8 cellular contexts compared by ENCODE assay signal in the genomic region with DNA sequence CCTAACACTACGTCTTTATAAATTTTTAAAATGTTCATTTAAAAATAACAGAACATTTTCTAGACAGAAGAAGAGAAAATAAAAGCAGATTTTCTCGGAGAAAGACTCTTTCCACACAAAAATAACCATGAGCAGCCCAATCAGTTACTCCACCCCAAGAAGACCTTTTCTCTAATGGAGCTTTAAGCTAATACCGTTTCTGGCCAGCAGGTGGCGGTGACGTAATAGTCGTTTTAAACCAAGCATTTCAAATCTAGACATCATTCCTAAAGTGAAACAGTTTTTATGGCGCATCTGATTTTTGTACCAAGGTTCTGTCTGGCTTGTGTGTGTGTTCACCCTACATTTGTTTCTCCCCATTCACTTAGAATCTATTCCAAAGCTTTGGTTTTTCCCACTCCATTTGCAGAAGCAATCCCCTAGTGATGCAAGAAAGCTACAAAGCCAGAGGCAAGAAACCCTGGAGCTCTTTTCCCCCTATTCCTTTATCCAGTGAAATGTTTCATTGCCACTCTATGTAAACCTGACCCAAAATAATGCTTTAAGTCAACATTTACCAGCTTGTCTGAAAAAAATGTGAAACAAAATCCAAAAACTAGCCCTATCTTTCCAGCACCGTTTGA.
DNase-seq lines count a peak whose midpoint lies in the region; ATAC-seq and TF ChIP-seq lines count a peak whose summit lies in the region.

No MANE protein-coding gene starts in this region.

- peaks cover 3% of the 10 kb centered on the region for H3K27me3 Mint-ChIP-seq in glutamatergic neuron (ENCODE audit: unreplicated experiment)

- H3K27ac Mint-ChIP-seq in glutamatergic neuron (ENCODE audit: unreplicated experiment), result no peak overlapping the region

- DNase-seq in Caki2 (ENCODE audit: low read depth) (peak; percentile 72), LNCaP clone FGC (ENCODE audit: low read depth) (peak; percentile 30), SJCRH30 (peak; percentile 64 to 84), glutamatergic neuron (peak; percentile 81), prostate gland (ENCODE audit: low spot score) (peak; percentile 82), uterus (peak; percentile 73 to 77)
- peak; percentile 62 for DNase-seq in activated naive CD4-positive, alpha-beta T cell treated with Interleukin-2 at 50 U/mL for 16 hours

- no peak overlapping the region for H3K27ac ChIP-seq in SJCRH30
- no peak overlapping the region for H3K27ac ChIP-seq in prostate gland
- H3K27ac ChIP-seq in uterus, result no peak overlapping the region

- in situ Hi-C loops in Caki2 (cut with HindIII; ENCODE audit: low pct_unique_long_range_greater_than_20kb, low sequenced_read_pairs), result no loop called here

- ATAC-seq in GM21529 (IDR thresholded peaks at IDR 0.05; ENCODE audit: unreplicated experiment), result peak; percentile 78

- H3K4me1 Mint-ChIP-seq in glutamatergic neuron (ENCODE audit: low read depth, unreplicated experiment), result no peaks in the 10 kb centered on the region

- no peaks in the 10 kb centered on the region for H3K36me3 ChIP-seq in SJCRH30
- H3K36me3 ChIP-seq in prostate gland, result no peaks in the 10 kb centered on the region
- no peaks in the 10 kb centered on the region for H3K36me3 ChIP-seq in uterus

- H3K4me3 ChIP-seq in LNCaP clone FGC (ENCODE audit: low read depth, low read length), result no peak overlapping the region
- no peak overlapping the region for H3K4me3 ChIP-seq in SJCRH30
- no peak overlapping the region for H3K4me3 ChIP-seq in prostate gland
- no peak overlapping the region for H3K4me3 ChIP-seq in uterus

- no peaks in the 10 kb centered on the region for H3K36me3 Mint-ChIP-seq in glutamatergic neuron (ENCODE audit: unreplicated experiment)

- no peak for TF ChIP-seq POLR2A in prostate gland (IDR thresholded peaks at IDR 0.05)
- TF ChIP-seq POLR2A in uterus (IDR thresholded peaks at IDR 0.05), result no peak

- H3K27me3 ChIP-seq in SJCRH30, result peaks cover 11% of the 10 kb centered on the region; the same call in 1 of the 2 replicates
- no peaks in the 10 kb centered on the region for H3K27me3 ChIP-seq in prostate gland (replicated peaks; ENCODE audit: insufficient read depth)
- H3K27me3 ChIP-seq in uterus, result no peaks in the 10 kb centered on the region

- H3K9me3 Mint-ChIP-seq in glutamatergic neuron (ENCODE audit: unreplicated experiment), result no peaks in the 10 kb centered on the region

- intact Hi-C loops in prostate gland (cut with DNase I) (loop anchor here (1.0 kb wide), 1 partner anchor 110 kb away; no protein-coding TSS in a partner anchor), uterus (cut with DNase I; ENCODE audit: low total_unique reads) (loop anchor here (5.0 kb wide), 1 partner anchor 111 kb away; no protein-coding TSS in a partner anchor)

- no peaks in the 10 kb centered on the region for H3K4me1 ChIP-seq in SJCRH30
- no peaks in the 10 kb centered on the region for H3K4me1 ChIP-seq in prostate gland (replicated peaks)
- H3K4me1 ChIP-seq in uterus, result no peaks in the 10 kb centered on the region

- H3K9me3 ChIP-seq in SJCRH30 (replicated peaks), result 0 out of 2 replicates have a peak, but pooled peaks cover 6% of the 10 kb centered on the region
- no peaks in the 10 kb centered on the region for H3K9me3 ChIP-seq in prostate gland
- no peaks in the 10 kb centered on the region for H3K9me3 ChIP-seq in uterus

- WGBS in prostate gland, result 12% methylated on average over 8 of the region's 8 CpGs

- TF ChIP-seq CTCF in LNCaP clone FGC (IDR thresholded peaks at IDR 0.05; ENCODE audit: control insufficient read depth, extremely low read depth, insufficient read depth) (peak; percentile 71), glutamatergic neuron (IDR thresholded peaks at IDR 0.05; ENCODE audit: partially characterized antibody, unreplicated experiment) (peak; percentile 98), prostate gland (IDR thresholded peaks at IDR 0.05) (peak; percentile 48 to 92 (median 82)), uterus (IDR thresholded peaks at IDR 0.05) (peak; percentile 67 to 80 (median 75))

- no peak overlapping the region for H3K4me3 Mint-ChIP-seq in glutamatergic neuron (ENCODE audit: unreplicated experiment)

Comparison
In these comparisons a context has a peak if more than half of its experiments do, and no peak if none do; other contexts are left out.
1. DNase-seq: peak in every context shown above with its lines; median percentile 82 in prostate gland; 81 in glutamatergic neuron; 75 in uterus; 74 in SJCRH30; 72 in Caki2; 62 in activated naive CD4-positive, alpha-beta T cell treated with Interleukin-2 at 50 U/mL for 16 hours; 30 in LNCaP clone FGC.